Comparison of ENCODE assay signal across 20 cellular contexts in genomic region chr19:11041966-11042627, GRCh38. TPM values are rescaled to one million over a fixed set of nuclear protein-coding genes. Genes with fewer than 3 reads are reported as not detected.
A peak's percentile ranks its signal among the peaks of the same experiment; 100 is the strongest.
DNase-seq lines count a peak whose midpoint lies in the region; ATAC-seq and TF ChIP-seq lines count a peak whose summit lies in the region.
"Had no signal": no experiment of that assay in that cellular context is flagged by ENCODE, and none has a peak within 500 bp of the region (broad histone marks: within the 10 kb centered on the region; RNA-seq: fewer than 3 reads in every experiment).

No MANE protein-coding gene starts in this region.

- 80% methylated on average over 13 of the region's 13 CpGs for WGBS in prostate gland

- 0 out of 2 replicates have a peak, but pooled peaks cover 4% of the 10 kb centered on the region for H4K20me1 ChIP-seq in PC-9 (ENCODE audit: insufficient read depth)

- H3K4me1 ChIP-seq in PC-9 (replicated peaks; ENCODE audit: insufficient read depth) (no peaks in the 10 kb centered on the region), prostate gland (replicated peaks) (no peaks in the 10 kb centered on the region)
- H3K4me1 ChIP-seq: testis had no signal

- H3K36me3 ChIP-seq in PC-9 (ENCODE audit: low read depth) (peaks cover 27% of the 10 kb centered on the region), prostate gland (peaks cover 0 to 4% of the 10 kb centered on the region in 2 donors)

- H3K4me2 ChIP-seq in PC-9 = no peak overlapping the region
- H3K4me2 ChIP-seq: BLaER1 had no signal

- no TSS peak for BruUV-seq in PC-9 (replicated peaks; lab: Mats Ljungman, UMichigan)

- 0 out of 2 replicates have a peak, but pooled peaks cover 11% of the 10 kb centered on the region for H3K79me2 ChIP-seq in PC-9 (ENCODE audit: low read depth)

- H3K9me3 ChIP-seq in PC-9 (ENCODE audit: insufficient read depth, low read depth) (no peaks in the 10 kb centered on the region), prostate gland (no peaks in the 10 kb centered on the region)
- H3K9me3 ChIP-seq: BLaER1, testis had no signal

- no peak for TF ChIP-seq POLR2A in prostate gland (IDR thresholded peaks at IDR 0.05)

- peaks cover 27% of the 10 kb centered on the region for H3F3A ChIP-seq in PC-9 (ENCODE audit: insufficient read depth, low read depth)

- no peak overlapping the region for H3K4me3 Mint-ChIP-seq in T-helper 2 cell treated with Interferon-gamma antibody and Interleukin-4, amounts not matched to agents 5 μg/mL and 100 μg/mL, for 36 hours
- H3K4me3 Mint-ChIP-seq: effector memory CD8-positive, alpha-beta T cell had no signal

- no peaks in the 10 kb centered on the region for H3K9me3 Mint-ChIP-seq in T-helper 2 cell treated with Interferon-gamma antibody and Interleukin-4, amounts not matched to agents 5 μg/mL and 100 μg/mL, for 36 hours
- H3K9me3 Mint-ChIP-seq: effector memory CD8-positive, alpha-beta T cell had no signal

- no peak for ATAC-seq in GM21619 (IDR thresholded peaks at IDR 0.05; ENCODE audit: unreplicated experiment)
- ATAC-seq: effector memory CD8-positive, alpha-beta T cell; K562; left cardiac atrium had no signal

- peak overlapping the region; percentile 55 for H3K27ac Mint-ChIP-seq in T-helper 2 cell treated with Interferon-gamma antibody and Interleukin-4, amounts not matched to agents 5 μg/mL and 100 μg/mL, for 36 hours

- in situ Hi-C loops in ACHN (cut with HindIII; ENCODE audit: low pct_ligation_motif_present, low pct_unique_long_range_greater_than_20kb, low sequenced_read_pairs) = no loop called here

- no peak for DNase-seq in T-helper 2 cell treated with Interferon-gamma antibody and Interleukin-4, amounts not matched to agents 5 μg/mL and 100 μg/mL, for 36 hours (ENCODE audit: low spot score)
- DNase-seq in T-helper 2 cell (no peak), PC-9 (peak; percentile 79 to 90), iPS-NIHi11 (ENCODE audit: low spot score) (peak; percentile 59), prostate gland (ENCODE audit: low spot score) (peak; percentile 52), ACHN (no peak)
- DNase-seq in stimulated activated CD4-positive, alpha-beta T cell treated with anti-CD3 and anti-CD28 coated beads, Interleukin-2, amount 100 ng/mL, for 48 hours = no peak
- DNase-seq: 8988T; activated effector memory CD4-positive, alpha-beta T cell treated with Interleukin-2 at 50 U/mL for 16 hours; amniotic stem cell; effector memory CD8-positive, alpha-beta T cell; GOT3; left cardiac atrium; NCI-H1092 treated with DMSO at 0.1 percent for 48 hours; NCI-H2171 treated with DMSO at 0.1 percent for 48 hours; stimulated activated CD4-positive, alpha-beta T cell treated with anti-CD3 and anti-CD28 coated beads, Interleukin-4, amount 100 ng/mL, for 24 hours; testis had no signal

- TF ChIP-seq CTCF in PC-9 (conservative IDR thresholded peaks at IDR 0.05) (no peak), prostate gland (IDR thresholded peaks at IDR 0.05) (no peak)

- CTCF ChIA-PET in PC-9 (lab: Charles Lee) = interaction anchor here (0.5 kb wide), 1 partner anchor 101 kb away, joined by 3 read pairs; no protein-coding TSS in a partner anchor

- no peaks in the 10 kb centered on the region for H3K9me2 ChIP-seq in PC-9 (ENCODE audit: insufficient read depth)

- H2AFZ ChIP-seq in PC-9 = no peak overlapping the region

- no peaks in the 10 kb centered on the region for H3K27me3 Mint-ChIP-seq in T-helper 2 cell treated with Interferon-gamma antibody and Interleukin-4, amounts not matched to agents 5 μg/mL and 100 μg/mL, for 36 hours (ENCODE audit: low read depth)
- H3K27me3 Mint-ChIP-seq: effector memory CD8-positive, alpha-beta T cell had no signal

- H3K4me3 ChIP-seq in PC-9 (no peak overlapping the region), prostate gland (no peak overlapping the region)
- H3K4me3 ChIP-seq: BLaER1, K562, testis had no signal

- H3K4me1 Mint-ChIP-seq in T-helper 2 cell treated with Interferon-gamma antibody and Interleukin-4, amounts not matched to agents 5 μg/mL and 100 μg/mL, for 36 hours (ENCODE audit: low read depth) = no peaks in the 10 kb centered on the region

- peaks cover 39% of the 10 kb centered on the region for H3K36me3 Mint-ChIP-seq in T-helper 2 cell treated with Interferon-gamma antibody and Interleukin-4, amounts not matched to agents 5 μg/mL and 100 μg/mL, for 36 hours (ENCODE audit: low read depth)

- H3K27me3 ChIP-seq in PC-9 (ENCODE audit: insufficient read depth, low read depth) = no peaks in the 10 kb centered on the region
- H3K27me3 ChIP-seq in prostate gland (replicated peaks; ENCODE audit: insufficient read depth) = no peaks in the 10 kb centered on the region
- H3K27me3 ChIP-seq: BLaER1, testis had no signal

- POLR2A ChIA-PET in PC-9 (lab: Charles Lee; ENCODE audit: unreplicated experiment) = interaction anchor here (0.7 kb wide), 2 partner anchors 9 to 43 kb away, joined by 5 to 6 read pairs; no protein-coding TSS in a partner anchor

- intact Hi-C loops in PC-9 (cut with micrococcal nuclease; ENCODE audit: unreplicated experiment) (loop anchor here (1.0 kb wide), 1 partner anchor 47 kb away; the partner anchor contains the start of gene LDLR), prostate gland (cut with DNase I) (no loop called here)

- H3K27ac ChIP-seq in PC-9 = no peak overlapping the region; the same call in 1 of the 2 replicates
- H3K27ac ChIP-seq in prostate gland = peak overlapping the region; percentile 50 to 53
- H3K27ac ChIP-seq: BLaER1, testis had no signal

RNA-seq across cellular contexts. Expression of gene LDLR, which starts 47.2 kb away (rescaled TPM):
- total RNA-seq in PC-9 (2021) (160 and 182 TPM in 2 replicates), prostate gland (10 to 100 TPM; 17.4 to 41.5 TPM)

Comparison
In these comparisons a context has a peak if more than half of its experiments do, and no peak if none do; other contexts are left out.
1. DNase-seq: peak in PC-9 (2 of 2), iPS-NIHi11 (single experiment) and prostate gland (single experiment); none in T-helper 2 cell treated with Interferon-gamma antibody and Interleukin-4, amounts not matched to agents 5 μg/mL and 100 μg/mL, for 36 hours (single experiment), T-helper 2 cell (0 of 5), stimulated activated CD4-positive, alpha-beta T cell treated with anti-CD3 and anti-CD28 coated beads, Interleukin-2, amount 100 ng/mL, for 48 hours (0 of 2) and ACHN (single experiment).